In the genomic region with DNA sequence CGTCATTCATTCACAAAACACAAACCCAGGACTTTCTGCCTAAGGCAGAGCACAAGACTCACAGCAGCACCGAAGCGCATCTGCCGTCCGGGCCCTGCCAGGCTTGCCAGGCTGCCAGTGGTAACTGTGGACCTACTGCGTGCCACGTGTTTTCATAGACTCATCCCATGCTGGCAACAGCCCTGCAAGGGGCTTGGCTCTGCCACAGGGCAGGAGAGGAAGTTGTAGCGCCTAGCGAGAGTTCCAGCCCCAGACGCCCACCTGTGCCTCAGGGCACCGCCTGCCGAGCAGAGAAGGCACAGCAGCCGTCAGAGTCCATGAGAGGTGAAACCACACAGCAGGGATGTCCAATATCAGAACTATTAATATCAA, we compare ENCODE assay signal across 24 cellular contexts.
"Had no signal": no experiment of that assay in that cellular context is flagged by ENCODE, and none has a peak within 500 bp of the region (broad histone marks: within the 10 kb centered on the region; RNA-seq: fewer than 3 reads in every experiment).

No MANE protein-coding gene starts in this region.

- H3K4me1 ChIP-seq: left lung, upper lobe of left lung had no signal

- H3K79me2 ChIP-seq: hepatocyte had no signal

- H3K4me1 Mint-ChIP-seq: activated CD4-positive, alpha-beta memory T cell treated with anti-CD3 and anti-CD28 coated beads, Interleukin-2, amount 10 ng/mL, durations not matched to agents 7 days and 5 days; activated CD4-positive, alpha-beta T cell treated with anti-CD3 and anti-CD28 coated beads, Interleukin-2, amount 10 ng/mL, durations not matched to agents 24 days and 14 days; activated naive CD4-positive, alpha-beta T cell treated with anti-CD3 and anti-CD28 coated beads, Interleukin-2, amount 10 ng/mL, durations not matched to agents 7 days and 5 days; brain; immature natural killer cell; natural killer cell had no signal

- H3K27me3 Mint-ChIP-seq: activated CD4-positive, alpha-beta memory T cell treated with anti-CD3 and anti-CD28 coated beads, Interleukin-2, amount 10 ng/mL, durations not matched to agents 7 days and 5 days; activated CD4-positive, alpha-beta T cell treated with anti-CD3 and anti-CD28 coated beads, Interleukin-2, amount 10 ng/mL, durations not matched to agents 24 days and 14 days; activated naive CD4-positive, alpha-beta T cell treated with anti-CD3 and anti-CD28 coated beads, Interleukin-2, amount 10 ng/mL, durations not matched to agents 7 days and 5 days; brain had no signal

- H3K9me3 Mint-ChIP-seq: activated CD4-positive, alpha-beta memory T cell treated with anti-CD3 and anti-CD28 coated beads, Interleukin-2, amount 10 ng/mL, durations not matched to agents 7 days and 5 days; activated CD4-positive, alpha-beta T cell treated with anti-CD3 and anti-CD28 coated beads, Interleukin-2, amount 10 ng/mL, durations not matched to agents 24 days and 14 days; activated naive CD4-positive, alpha-beta T cell treated with anti-CD3 and anti-CD28 coated beads, Interleukin-2, amount 10 ng/mL, durations not matched to agents 7 days and 5 days; brain; immature natural killer cell; natural killer cell; T-helper 2 cell treated with Interferon-gamma antibody and Interleukin-4, amounts not matched to agents 5 μg/mL and 100 μg/mL, for 36 hours had no signal

- H2AFZ ChIP-seq: hepatocyte had no signal

- H3K27me3 ChIP-seq: hepatocyte, left lung, upper lobe of left lung had no signal

- H3K4me2 ChIP-seq: hepatocyte had no signal

- H3K27ac Mint-ChIP-seq: activated CD4-positive, alpha-beta memory T cell treated with anti-CD3 and anti-CD28 coated beads, Interleukin-2, amount 10 ng/mL, durations not matched to agents 7 days and 5 days; activated CD4-positive, alpha-beta T cell treated with anti-CD3 and anti-CD28 coated beads, Interleukin-2, amount 10 ng/mL, durations not matched to agents 24 days and 14 days; activated naive CD4-positive, alpha-beta T cell treated with anti-CD3 and anti-CD28 coated beads, Interleukin-2, amount 10 ng/mL, durations not matched to agents 7 days and 5 days; brain; T-helper 2 cell treated with Interferon-gamma antibody and Interleukin-4, amounts not matched to agents 5 μg/mL and 100 μg/mL, for 36 hours had no signal

- H3K4me3 Mint-ChIP-seq: activated CD4-positive, alpha-beta memory T cell treated with anti-CD3 and anti-CD28 coated beads, Interleukin-2, amount 10 ng/mL, durations not matched to agents 7 days and 5 days; activated CD4-positive, alpha-beta T cell treated with anti-CD3 and anti-CD28 coated beads, Interleukin-2, amount 10 ng/mL, durations not matched to agents 24 days and 14 days; activated naive CD4-positive, alpha-beta T cell treated with anti-CD3 and anti-CD28 coated beads, Interleukin-2, amount 10 ng/mL, durations not matched to agents 7 days and 5 days; brain; immature natural killer cell; natural killer cell; T-helper 2 cell treated with Interferon-gamma antibody and Interleukin-4, amounts not matched to agents 5 μg/mL and 100 μg/mL, for 36 hours had no signal

- DNase-seq: activated CD4-positive, alpha-beta memory T cell treated with anti-CD3 and anti-CD28 coated beads, Interleukin-2, amount 10 ng/mL, durations not matched to agents 7 days and 5 days; activated CD4-positive, alpha-beta T cell treated with anti-CD3 and anti-CD28 coated beads, Interleukin-2, amount 10 ng/mL, durations not matched to agents 24 days and 14 days; activated effector memory CD4-positive, alpha-beta T cell treated with anti-CD3 and anti-CD28 coated beads, Interleukin-2, amount 50 U/mL, for 16 hours; activated naive CD4-positive, alpha-beta T cell treated with anti-CD3 and anti-CD28 coated beads, Interleukin-2, amount 10 ng/mL, durations not matched to agents 7 days and 5 days; activated T-cell treated with anti-CD3 and anti-CD28 coated beads for 4 hours; anterior cingulate cortex; caudate nucleus; dermis blood vessel endothelial cell; effector CD8-positive, alpha-beta T cell; foreskin melanocyte; glutamatergic neuron; immature natural killer cell; kidney glomerular epithelial cell; left lung; natural killer cell; stimulated activated CD4-positive, alpha-beta T cell treated with anti-CD3 and anti-CD28 coated beads, Interleukin-4, amount 100 ng/mL, for 24 hours; stimulated activated naive CD4-positive, alpha-beta T cell treated with Interleukin-2 at 50 U/mL for 16 hours; upper lobe of left lung had no signal

- ATAC-seq: activated CD4-positive, CD25-positive, alpha-beta regulatory T cell treated with anti-CD3 and anti-CD28 coated beads, Interleukin-2, amount 50 U/mL, for 24 hours; esophagus mucosa; left lung had no signal

- H3K4me3 ChIP-seq: hepatocyte, left lung, upper lobe of left lung had no signal

- H3K9me3 ChIP-seq: left lung, upper lobe of left lung had no signal

- H3K27ac ChIP-seq: hepatocyte, left lung, upper lobe of left lung, VCaP had no signal
